ENCODE assay signal across 21 cellular contexts in genomic region chr16:51114369-51114768, GRCh38. TPM values are rescaled to one million over a fixed set of nuclear protein-coding genes. Genes with fewer than 3 reads are reported as not detected.
DNase-seq lines count a peak whose midpoint lies in the region; ATAC-seq and TF ChIP-seq lines count a peak whose summit lies in the region.
"Had no signal": no experiment of that assay in that cellular context is flagged by ENCODE, and none has a peak within 500 bp of the region (broad histone marks: within the 10 kb centered on the region; RNA-seq: fewer than 3 reads in every experiment).

No MANE protein-coding gene starts in this region.

- no peak overlapping the region for H2BK5ac ChIP-seq in neuronal stem cell (ENCODE audit: low read length)

- H3K9me3 ChIP-seq in neuronal stem cell (replicated peaks in 1 of 2; ENCODE audit: control insufficient read depth in 2 of 2, insufficient read depth in 1 of 2, low read depth in 1 of 2, low read length in 2 of 2): no peaks in the 10 kb centered on the region
- H3K9me3 ChIP-seq: HAP-1 had no signal

- no peak overlapping the region for H3K14ac ChIP-seq in neuronal stem cell (ENCODE audit: low read length)

- no CpG with 5 or more reads among the region's 10 CpGs for whole genome bisulfite sequencing in neuronal stem cell (ENCODE audit: extremely low coverage in 2 of 2, insufficient read length in 2 of 2, insufficient replicate concordance in 1 of 2), 2 donors

- H3K4me1 Mint-ChIP-seq in GM23338 (peaks cover 57% of the 10 kb centered on the region), WTC11 (peaks cover 60% of the 10 kb centered on the region)
- H3K4me1 Mint-ChIP-seq: CD8-positive, alpha-beta memory T cell had no signal

- peak; percentile 43 for DNase-seq in GM23338 (ENCODE audit: low spot score)
- no peak for DNase-seq in WTC11 (ENCODE audit: low spot score)
- peak; percentile 44 for DNase-seq in iPS-NIHi11 (ENCODE audit: low spot score)
- DNase-seq in neuronal stem cell (ENCODE audit: low spot score): no peak
- DNase-seq in GM10248 (ENCODE audit: extremely low spot score): no peak
- DNase-seq in kidney glomerular epithelial cell (lab: John Stamatoyannopoulos, UW): no peak
- DNase-seq in foreskin keratinocyte: no peak
- DNase-seq in ureter (ENCODE audit: low spot score): no peak
- DNase-seq: Calu3; CD8-positive, alpha-beta memory T cell; DMS153; KG1; NCI-H1092 treated with DMSO at 0.1 percent for 48 hours; NCI-H1436 treated with DMSO at 0.1 percent for 48 hours; NCI-H2029; NCI-H226; NCI-H510A treated with DMSO at 0.1 percent for 48 hours; NCI-H748 treated with DMSO at 0.1 percent for 48 hours had no signal

- H3K27me3 ChIP-seq in GM23338 (ENCODE audit: insufficient read depth) (peaks cover 27% of the 10 kb centered on the region), neuronal stem cell (ENCODE audit: control insufficient read depth in 3 of 3, insufficient read depth in 3 of 3, low read depth in 1 of 3, low read length in 3 of 3) (peaks cover 0 to 52% (median 22%) of the 10 kb centered on the region in 3 experiments), foreskin keratinocyte (peaks cover 32% of the 10 kb centered on the region)

- H3K9me3 Mint-ChIP-seq in GM23338 (peaks cover under 1% of the 10 kb centered on the region; the same call in 1 of the 3 replicates), WTC11 (peaks cover 2% of the 10 kb centered on the region)

- CTCF ChIA-PET in WTC11 (lab: Charles Lee) (interaction anchor here (0.6 to 2.3 kb wide), 7 partner anchors 8 to 308 kb away, joined by 3 to 6 read pairs (median 4); no protein-coding TSS in a partner anchor), GM10248 (lab: Yijun Ruan, JAX) (interaction anchor here (1.0 to 1.1 kb wide), 3 partner anchors 12 to 141 kb away, joined by 3 to 4 read pairs (median 3); no protein-coding TSS in a partner anchor)

- H2AFZ ChIP-seq in GM23338 (peak overlapping the region; percentile 80; the same call in 1 of the 2 replicates), neuronal stem cell (ENCODE audit: low read length) (peak overlapping the region; percentile 87)

- H3K27me3 Mint-ChIP-seq in GM23338 (ENCODE audit: insufficient read depth, low read depth, poor library complexity) (peaks cover 29% of the 10 kb centered on the region), WTC11 (ENCODE audit: low read depth) (peaks cover 39% of the 10 kb centered on the region)

- H3K27ac Mint-ChIP-seq in GM23338 (no peak overlapping the region), WTC11 (no peak overlapping the region)
- H3K27ac Mint-ChIP-seq: CD8-positive, alpha-beta memory T cell had no signal

- POLR2A ChIA-PET in WTC11 (lab: Charles Lee) (no interaction called here), GM10248 (lab: Yijun Ruan, JAX) (no interaction called here)

- H3K4me2 ChIP-seq in GM23338: peak overlapping the region; percentile 94
- no peak overlapping the region for H3K4me2 ChIP-seq in neuronal stem cell (ENCODE audit: insufficient read depth, low read length, poor library complexity, severe bottlenecking)

- no peak overlapping the region for H2AK5ac ChIP-seq in neuronal stem cell (ENCODE audit: low read depth, low read length)

- no peak overlapping the region for H2BK12ac ChIP-seq in neuronal stem cell (ENCODE audit: low read length)

- H3K27ac ChIP-seq in GM23338 (ENCODE audit: low read depth) (no peak overlapping the region), neuronal stem cell (replicated peaks; ENCODE audit: low read length) (no peak overlapping the region), foreskin keratinocyte (no peak overlapping the region)
- H3K27ac ChIP-seq: C4-2B had no signal

- H3K36me3 ChIP-seq in GM23338 (ENCODE audit: insufficient read depth) (no peaks in the 10 kb centered on the region), neuronal stem cell (replicated peaks in 1 of 2; ENCODE audit: control insufficient read depth in 2 of 2, insufficient read depth in 2 of 2, low read length in 2 of 2) (no peaks in the 10 kb centered on the region)
- H3K36me3 ChIP-seq: HAP-1 had no signal

- no peaks in the 10 kb centered on the region for H3K79me2 ChIP-seq in GM23338 (replicated peaks; ENCODE audit: insufficient read depth)

- H3K4me1 ChIP-seq in GM23338 (ENCODE audit: insufficient read depth) (peaks cover 51% of the 10 kb centered on the region), neuronal stem cell (ENCODE audit: control insufficient read depth in 2 of 2, insufficient read depth in 1 of 2, low read depth in 1 of 2, low read length in 2 of 2) (peaks cover 15 to 34% of the 10 kb centered on the region in 2 donors), foreskin keratinocyte (no peaks in the 10 kb centered on the region)
- H3K4me1 ChIP-seq: HAP-1 had no signal

- no peak overlapping the region for H2BK120ac ChIP-seq in neuronal stem cell (ENCODE audit: low read depth, low read length)

- no peaks in the 10 kb centered on the region for H3K79me1 ChIP-seq in neuronal stem cell (ENCODE audit: low read depth, low read length)

- H3K4ac ChIP-seq in neuronal stem cell (ENCODE audit: low read length): no peak overlapping the region

- no peak overlapping the region for H2BK15ac ChIP-seq in neuronal stem cell (ENCODE audit: low read length)

- H4K91ac ChIP-seq in neuronal stem cell (ENCODE audit: low read depth, low read length, poor library complexity): no peak overlapping the region

- peak overlapping the region; percentile 50 for H3K18ac ChIP-seq in neuronal stem cell (ENCODE audit: low read length)

- no peak for TF ChIP-seq CTCF in GM23338 (conservative IDR thresholded peaks at IDR 0.05; ENCODE audit: low read depth in 2 of 2)
- no peak for TF ChIP-seq CTCF in WTC11 (IDR thresholded peaks at IDR 0.05)
- TF ChIP-seq CTCF in GM10248 (IDR thresholded peaks at IDR 0.05; ENCODE audit: control extremely low read depth, extremely low read depth, low read depth, missing control alignments): no peak
- TF ChIP-seq CTCF in foreskin keratinocyte (conservative IDR thresholded peaks at IDR 0.05): no peak

- H3K4me3 ChIP-seq in GM23338: peak overlapping the region; percentile 63
- H3K4me3 ChIP-seq in neuronal stem cell (ENCODE audit: low read length in 2 of 2): peak overlapping the region in 1 of 2 donors; percentile 0
- H3K4me3 ChIP-seq: HAP-1 had no signal

- H4K20me1 ChIP-seq in GM23338 (replicated peaks; ENCODE audit: insufficient read depth): no peaks in the 10 kb centered on the region

- no peak overlapping the region for H4K8ac ChIP-seq in neuronal stem cell (ENCODE audit: low read depth, low read length)

- no peak overlapping the region for H3K9ac ChIP-seq in neuronal stem cell (ENCODE audit: low read depth, low read length, poor library complexity)

- ATAC-seq in GM23338: peak; percentile 72
- peak; percentile 66 for ATAC-seq in WTC11
- no peak for ATAC-seq in foreskin keratinocyte
- ATAC-seq: Panc1 had no signal

- peaks cover 1% of the 10 kb centered on the region; the same call in 1 of the 3 replicates for H3K36me3 Mint-ChIP-seq in GM23338 (ENCODE audit: low read depth)
- peaks cover under 1% of the 10 kb centered on the region; the same call in 1 of the 2 replicates for H3K36me3 Mint-ChIP-seq in WTC11
- H3K36me3 Mint-ChIP-seq: CD8-positive, alpha-beta memory T cell had no signal

- 0 out of 2 replicates have a peak, but pooled peaks cover 9% of the 10 kb centered on the region for H3F3A ChIP-seq in GM23338 (replicated peaks; ENCODE audit: low read depth)

- no peak overlapping the region for H3K23ac ChIP-seq in neuronal stem cell (ENCODE audit: low read depth, low read length, poor library complexity)

- 0 out of 2 replicates have a peak, but pooled peaks cover 4% of the 10 kb centered on the region for H3K9me2 ChIP-seq in GM23338 (ENCODE audit: insufficient read depth)

- peak overlapping the region; percentile 69 for H3K4me3 Mint-ChIP-seq in GM23338
- peak overlapping the region; percentile 59 for H3K4me3 Mint-ChIP-seq in WTC11
- H3K4me3 Mint-ChIP-seq: CD8-positive, alpha-beta memory T cell had no signal

TF ChIP-seq in GM23338, 12 proteins besides CTCF, POLR2A, EP300 and RAD21 (continues in another document):
- TF ChIP-seq STAT1 (IDR thresholded peaks at IDR 0.05; ENCODE audit: unreplicated experiment): no peak

TF ChIP-seq in WTC11, 78 proteins besides CTCF, POLR2A, EP300 and RAD21:
- no peak for TF ChIP-seq ZNF263 (CRISPR knock-in tag; IDR thresholded peaks at IDR 0.05; ENCODE audit: low read depth)

RNA-seq across cellular contexts. Expression of gene SALL1, which starts 36.7 kb away (rescaled TPM):
- 20.2 and 22.7 TPM in 2 replicates for total RNA-seq in GM23338 (2014; rRNA removed; shearing (Covaris generic))
- polyA plus RNA-seq in GM23338 (2016; fragmentation: Nextera tagmentation; extraction: Ambion mirVana) (9.0 and 9.4 TPM in 2 replicates), foreskin keratinocyte (not detected in 2 replicates)
- total RNA-seq in WTC11 (2021) (63.9 to 67.0 TPM (median 65.0 TPM) in 3 replicates), foreskin keratinocyte (not detected in 2 replicates), ureter (4.4 TPM)
- 81.5 TPM for polyA plus RNA-seq in neuronal stem cell (2013, experiment 1 of 2)
- 85.5 TPM for polyA plus RNA-seq in neuronal stem cell (2013, experiment 2 of 2)
- total RNA-seq: Calu3; CD8-positive, alpha-beta memory T cell had no signal
- polyA plus RNA-seq: CD8-positive, alpha-beta memory T cell had no signal

Comparison
In these comparisons a context has a peak if more than half of its experiments do, and no peak if none do; other contexts are left out.
1. DNase-seq: peak in GM23338 (single experiment) and iPS-NIHi11 (single experiment); none in WTC11 (single experiment), neuronal stem cell (single experiment), GM10248 (single experiment), kidney glomerular epithelial cell (single experiment), foreskin keratinocyte (0 of 2) and ureter (single experiment).